In genomic region chr3:47476330-47476626, GRCh38 we compare ENCODE assay signal across 8 cellular contexts. TPM values are rescaled to one million over a fixed set of nuclear protein-coding genes. Genes with fewer than 3 reads are reported as not detected.
DNase-seq lines count a peak whose midpoint lies in the region; ATAC-seq, FAIRE-seq and TF ChIP-seq lines count a peak whose summit lies in the region.

No MANE protein-coding gene starts in this region.

- H3K27ac Mint-ChIP-seq in T-helper 1 cell treated with Interleukin-12 subunit alpha and Interleukin-12 subunit beta and Interleukin-4 antibody, amounts not matched to agents 30 μg/mL and 1 μg/mL, for 36 hours = peak overlapping the region; percentile 90
- peak overlapping the region; percentile 87 to 98 for H3K27ac Mint-ChIP-seq in activated naive CD4-positive, alpha-beta T cell treated with anti-CD3 and anti-CD28 coated beads, Interleukin-2, amount 50 U/mL, for 72 hours

- H3K9ac ChIP-seq in kidney (ENCODE audit: low read length in 2 of 2) = peak overlapping the region; percentile 35 to 51

- no peaks in the 10 kb centered on the region for H3K36me3 Mint-ChIP-seq in T-helper 1 cell treated with Interleukin-12 subunit alpha and Interleukin-12 subunit beta and Interleukin-4 antibody, amounts not matched to agents 30 μg/mL and 1 μg/mL, for 36 hours (ENCODE audit: low read depth)
- peaks cover 6 to 9% of the 10 kb centered on the region in 2 donors for H3K36me3 Mint-ChIP-seq in activated naive CD4-positive, alpha-beta T cell treated with anti-CD3 and anti-CD28 coated beads, Interleukin-2, amount 50 U/mL, for 72 hours

- H3K9me3 ChIP-seq in kidney (ENCODE audit: control insufficient read depth in 1 of 2, low read length in 2 of 2) = no peaks in the 10 kb centered on the region

- intact Hi-C loops in kidney (cut with DNase I) = no loop called here

- peak overlapping the region; percentile 71 to 75 for H3K4me3 ChIP-seq in kidney (ENCODE audit: low read length in 2 of 2)

- DNase-seq in T-helper 1 cell = no peak
- DNase-seq in activated naive CD4-positive, alpha-beta T cell treated with anti-CD3 and anti-CD28 coated beads, Interleukin-2, amount 50 U/mL, for 72 hours (ENCODE audit: low spot score in 2 of 2) = no peak
- no peak for DNase-seq in kidney
- DNase-seq in superior temporal gyrus (ENCODE audit: extremely low spot score) = peak; percentile 49
- DNase-seq in effector CD8-positive, alpha-beta T cell (lab: John Stamatoyannopoulos, UW) = no peak
- DNase-seq in activated gamma-delta T cell treated with Interleukin-2 at 50 U/mL for 16 hours = no peak

- H3K4me1 ChIP-seq in kidney (ENCODE audit: control insufficient read depth in 1 of 2, insufficient read depth in 1 of 2, low read depth in 1 of 2, low read length in 2 of 2) = peaks cover 3 to 11% of the 10 kb centered on the region in 2 donors

- no peaks in the 10 kb centered on the region for H3K36me3 ChIP-seq in kidney (ENCODE audit: control insufficient read depth in 1 of 2, insufficient read depth in 2 of 2, low read length in 2 of 2)

- no peak for TF ChIP-seq CTCF in kidney (IDR thresholded peaks at IDR 0.05; ENCODE audit: borderline replicate concordance, extremely low read depth, insufficient read depth)

- FAIRE-seq in kidney (lab: Jason Lieb, UNC) = no peak

- no peaks in the 10 kb centered on the region for H3K9me3 Mint-ChIP-seq in T-helper 1 cell treated with Interleukin-12 subunit alpha and Interleukin-12 subunit beta and Interleukin-4 antibody, amounts not matched to agents 30 μg/mL and 1 μg/mL, for 36 hours
- no peaks in the 10 kb centered on the region for H3K9me3 Mint-ChIP-seq in activated naive CD4-positive, alpha-beta T cell treated with anti-CD3 and anti-CD28 coated beads, Interleukin-2, amount 50 U/mL, for 72 hours

- H3K27ac ChIP-seq in kidney (ENCODE audit: low read depth in 2 of 2, low read length in 2 of 2) = peak overlapping the region; percentile 40 to 80

- H3K27me3 Mint-ChIP-seq in T-helper 1 cell treated with Interleukin-12 subunit alpha and Interleukin-12 subunit beta and Interleukin-4 antibody, amounts not matched to agents 30 μg/mL and 1 μg/mL, for 36 hours (ENCODE audit: low read depth) = no peaks in the 10 kb centered on the region

- peaks cover 21% of the 10 kb centered on the region for H3K4me1 Mint-ChIP-seq in T-helper 1 cell treated with Interleukin-12 subunit alpha and Interleukin-12 subunit beta and Interleukin-4 antibody, amounts not matched to agents 30 μg/mL and 1 μg/mL, for 36 hours (ENCODE audit: low read depth)

- peak overlapping the region; percentile 92 for H3K4me3 Mint-ChIP-seq in T-helper 1 cell treated with Interleukin-12 subunit alpha and Interleukin-12 subunit beta and Interleukin-4 antibody, amounts not matched to agents 30 μg/mL and 1 μg/mL, for 36 hours

- no peak for ATAC-seq in activated naive CD4-positive, alpha-beta T cell treated with anti-CD3 and anti-CD28 coated beads, Interleukin-2, amount 50 U/mL, for 72 hours
- no peak for ATAC-seq in GM18511 (IDR thresholded peaks at IDR 0.05; ENCODE audit: unreplicated experiment)

RNA-seq across cellular contexts. Expression of gene SCAP, which starts 0.5 kb away (rescaled TPM):
- total RNA-seq in activated naive CD4-positive, alpha-beta T cell treated with anti-CD3 and anti-CD28 coated beads, Interleukin-2, amount 50 U/mL, for 72 hours = 10 to 100 TPM; 53.7 to 61.4 TPM
- total RNA-seq in kidney = 85.1 TPM
- polyA plus RNA-seq in kidney (ENCODE audit: insufficient read depth, low read depth, low replicate concordance) = 47.3 TPM

RNA-seq across cellular contexts. Expression of gene ELP6, which starts 37.2 kb away (rescaled TPM):
- total RNA-seq in activated naive CD4-positive, alpha-beta T cell treated with anti-CD3 and anti-CD28 coated beads, Interleukin-2, amount 50 U/mL, for 72 hours = 10 to 100 TPM; 39.3 to 43.4 TPM
- 28.6 TPM for total RNA-seq in kidney
- polyA plus RNA-seq in kidney (ENCODE audit: insufficient read depth, low read depth, low replicate concordance) = 46.1 TPM
